13 cellular contexts compared by ENCODE assay signal in genomic region chr19:12969292-12969988, GRCh38.
DNase-seq lines count a peak whose midpoint lies in the region.
"Had no signal": no experiment of that assay in that cellular context is flagged by ENCODE, and none has a peak within 500 bp of the region (broad histone marks: within the 10 kb centered on the region; RNA-seq: fewer than 3 reads in every experiment).

DAND5 (plus strand) TSS chr19:12969576; CDS start chr19:12969661, 85 bp downstream.

- peak within 1 kb of the TSS; percentile 18 for H3K27ac Mint-ChIP-seq in activated naive CD4-positive, alpha-beta T cell treated with anti-CD3 and anti-CD28 coated beads, Interleukin-2, amount 50 U/mL, for 24 hours

- H3K9me3 Mint-ChIP-seq in activated naive CD4-positive, alpha-beta T cell treated with anti-CD3 and anti-CD28 coated beads, Interleukin-2, amount 50 U/mL, for 24 hours: no peaks in the 10 kb centered on the region
- H3K9me3 Mint-ChIP-seq: nephron had no signal

- no peak for DNase-seq in activated naive CD4-positive, alpha-beta T cell treated with Interleukin-2 at 50 U/mL for 16 hours
- peak; percentile 74 for DNase-seq in medulla oblongata (ENCODE audit: extremely low spot score)
- DNase-seq in NCI-H2081 (lab: John Stamatoyannopoulos, UW): no peak
- DNase-seq in activated gamma-delta T cell treated with Interleukin-2 at 50 U/mL for 16 hours: no peak
- DNase-seq in NCI-H2029 (lab: John Stamatoyannopoulos, UW): no peak
- DNase-seq in NCI-H1930 (lab: John Stamatoyannopoulos, UW): no peak
- DNase-seq: OCI-M1; stimulated activated naive CD4-positive, alpha-beta T cell; T1000 had no signal

- no peak within 1 kb of the TSS for H3K4me3 Mint-ChIP-seq in activated naive CD4-positive, alpha-beta T cell treated with anti-CD3 and anti-CD28 coated beads, Interleukin-2, amount 50 U/mL, for 24 hours
- H3K4me3 Mint-ChIP-seq: nephron had no signal

- H3K27me3 Mint-ChIP-seq in activated naive CD4-positive, alpha-beta T cell treated with anti-CD3 and anti-CD28 coated beads, Interleukin-2, amount 50 U/mL, for 24 hours: no peaks in the 10 kb centered on the region

- H3K27ac ChIP-seq in cingulate gyrus (ENCODE audit: low read depth, low read length): peak within 1 kb of the TSS; percentile 47
- H3K27ac ChIP-seq: HL-60 had no signal

- H3K36me3 Mint-ChIP-seq in activated naive CD4-positive, alpha-beta T cell treated with anti-CD3 and anti-CD28 coated beads, Interleukin-2, amount 50 U/mL, for 24 hours: no peaks in the 10 kb centered on the region

- H3K4me1 Mint-ChIP-seq in activated naive CD4-positive, alpha-beta T cell treated with anti-CD3 and anti-CD28 coated beads, Interleukin-2, amount 50 U/mL, for 24 hours: peaks cover 14% of the 10 kb centered on the region
- H3K4me1 Mint-ChIP-seq: nephron had no signal
